8 cellular contexts compared by ENCODE assay signal in genomic region chr2:29113891-29114321, GRCh38. TPM values are rescaled to one million over a fixed set of nuclear protein-coding genes. Genes with fewer than 3 reads are reported as not detected.
DNase-seq lines count a peak whose midpoint lies in the region; ATAC-seq and TF ChIP-seq lines count a peak whose summit lies in the region.

No MANE protein-coding gene starts in this region.

- intact Hi-C loops in activated B cell treated with CpG ODN at 0.5 μM for 24 hours (cut with micrococcal nuclease), result no loop called here
- intact Hi-C loops in left cardiac atrium (cut with DNase I), result loop anchor here in 1 of 2 donors (10.0 kb wide), 1 partner anchor 99 kb away; no protein-coding TSS in a partner anchor
- intact Hi-C loops in testis (cut with DNase I; ENCODE audit: low total_unique reads), result no loop called here

- no peak overlapping the region for H3K27ac Mint-ChIP-seq in activated B cell treated with CpG ODN at 0.5 μM for 24 hours

- peak overlapping the region; percentile 86 for H3K4me3 Mint-ChIP-seq in activated B cell treated with CpG ODN at 0.5 μM for 24 hours

- peaks cover 6% of the 10 kb centered on the region for H3K4me1 ChIP-seq in testis

- TF ChIP-seq POLR2A in testis (IDR thresholded peaks at IDR 0.05), result no peak

- CTCF ChIA-PET in activated B cell treated with CpG ODN at 0.5 μM for 24 hours (lab: Charles Lee), result no interaction called here

- H3K27me3 Mint-ChIP-seq in activated B cell treated with CpG ODN at 0.5 μM for 24 hours, result peaks cover 4% of the 10 kb centered on the region

- WGBS in testis, 2 donors, result 39 to 56% methylated on average over 4 of the region's 4 CpGs

- ATAC-seq in activated B cell treated with CpG ODN at 0.5 μM for 24 hours (ENCODE audit: low read depth) (no peak), left cardiac atrium (peak in 1 of 2 donors; percentile 51), HG02852 (IDR thresholded peaks at IDR 0.05; ENCODE audit: unreplicated experiment) (no peak)

- TF ChIP-seq CTCF in GM06990 (IDR thresholded peaks at IDR 0.05; ENCODE audit: insufficient read depth, low read length, poor library complexity, severe bottlenecking) (no peak), activated B cell treated with CpG ODN at 0.5 μM for 24 hours (IDR thresholded peaks at IDR 0.05) (no peak), testis (IDR thresholded peaks at IDR 0.05) (no peak)

- H3K9me3 ChIP-seq in MG63 (no peaks in the 10 kb centered on the region), testis (no peaks in the 10 kb centered on the region)

- peaks cover 27% of the 10 kb centered on the region for H3K4me1 Mint-ChIP-seq in activated B cell treated with CpG ODN at 0.5 μM for 24 hours

- H3K36me3 ChIP-seq in GM06990 (ENCODE audit: control insufficient read depth, insufficient read depth, low read length) (no peaks in the 10 kb centered on the region), MG63 (peaks cover 6% of the 10 kb centered on the region; the same call in 1 of the 2 replicates), testis (ENCODE audit: low read depth, missing control alignments) (no peaks in the 10 kb centered on the region)

- no peaks in the 10 kb centered on the region for H3K9me3 Mint-ChIP-seq in activated B cell treated with CpG ODN at 0.5 μM for 24 hours

- no peaks in the 10 kb centered on the region for H3K36me3 Mint-ChIP-seq in activated B cell treated with CpG ODN at 0.5 μM for 24 hours (ENCODE audit: low read depth)

- no peak overlapping the region for H3K27ac ChIP-seq in testis

- H3K27me3 ChIP-seq in GM06990 (replicated peaks; ENCODE audit: control insufficient read depth, insufficient read depth, low read length) (no peaks in the 10 kb centered on the region), MG63 (no peaks in the 10 kb centered on the region), testis (no peaks in the 10 kb centered on the region)

- no peak overlapping the region for H3K4me3 ChIP-seq in GM06990 (replicated peaks; ENCODE audit: low read depth, low read length)
- H3K4me3 ChIP-seq in MG63, result no peak overlapping the region
- no peak overlapping the region for H3K4me3 ChIP-seq in testis

- in situ Hi-C loops in ACHN (cut with HindIII; ENCODE audit: low pct_ligation_motif_present, low pct_unique_long_range_greater_than_20kb, low sequenced_read_pairs), result no loop called here

- POLR2A ChIA-PET in activated B cell treated with CpG ODN at 0.5 μM for 24 hours (lab: Charles Lee), result no interaction called here

- peak; percentile 44 for DNase-seq in GM06990 (ENCODE audit: extremely low read depth, insufficient read length)
- DNase-seq in MG63, result peak; percentile 31
- no peak for DNase-seq in activated B cell treated with CpG ODN at 0.5 μM for 24 hours
- DNase-seq in left cardiac atrium, result peak; percentile 74
- peak; percentile 60 for DNase-seq in testis
- no peak for DNase-seq in activated CD4-positive, CD25-positive, alpha-beta regulatory T cell treated with anti-CD3 and anti-CD28 coated beads, Interleukin-2, amount 50 U/mL, for 72 hours
- DNase-seq in ACHN, result no peak

RNA-seq across cellular contexts. Expression of gene CLIP4, which starts 1.3 kb away (rescaled TPM):
- total RNA-seq in MG63 (2014; rRNA removed; shearing (Covaris generic); ENCODE audit: low replicate concordance), result 15.3 and 24.3 TPM in 2 replicates
- total RNA-seq in activated B cell treated with CpG ODN at 0.5 μM for 24 hours (5.7 and 5.8 TPM in 2 replicates), left cardiac atrium (10 to 100 TPM; 45.1 to 63.1 TPM), testis (10 to 100 TPM; 38.2 to 54.3 TPM)
- polyA plus RNA-seq in testis (ENCODE audit: insufficient read depth, low read depth, low replicate concordance), result 43.1 TPM

RNA-seq across cellular contexts. Expression of gene PCARE, which starts 39.6 kb away (rescaled TPM):
- total RNA-seq in MG63 (2014; rRNA removed; shearing (Covaris generic); ENCODE audit: low replicate concordance), result not detected in 2 replicates
- not detected in 2 replicates for total RNA-seq in activated B cell treated with CpG ODN at 0.5 μM for 24 hours
- 1 to 10 TPM in 1 of 2 donors, under 1 TPM in 1; 0.58 to 1.0 TPM for total RNA-seq in left cardiac atrium
- 1 to 10 TPM in 1 of 2 donors, under 1 TPM in 1; 0.06 to 1.0 TPM for total RNA-seq in testis
- 0.76 TPM for polyA plus RNA-seq in testis (ENCODE audit: insufficient read depth, low read depth, low replicate concordance)

Comparison
In these comparisons a context has a peak if more than half of its experiments do, and no peak if none do; other contexts are left out.
1. DNase-seq: peak in GM06990 (single experiment), MG63 (single experiment), left cardiac atrium (single experiment) and testis (single experiment); none in activated B cell treated with CpG ODN at 0.5 μM for 24 hours (single experiment), activated CD4-positive, CD25-positive, alpha-beta regulatory T cell treated with anti-CD3 and anti-CD28 coated beads, Interleukin-2, amount 50 U/mL, for 72 hours (single experiment) and ACHN (single experiment).